1 cellular context compared by ENCODE assay signal in genomic region chr7:44805950-44806349, GRCh38.
A peak's percentile ranks its signal among the peaks of the same experiment; 100 is the strongest.
TF ChIP-seq lines count a peak whose summit lies in the region.

No MANE protein-coding gene starts in this region.

TF ChIP-seq in HEK293, 187 proteins besides CTCF, POLR2A, EP300 and RAD21 (continued from another document):
- TF ChIP-seq MZF1 (tag by site-specific recombination; IDR thresholded peaks at IDR 0.05; ENCODE audit: borderline replicate concordance) (peak; percentile 92; the same call in 1 of the 2 replicates), ZNF621 (tag by site-specific recombination; IDR thresholded peaks at IDR 0.05) (no peak), ZNF670 (tag by site-specific recombination; IDR thresholded peaks at IDR 0.05; ENCODE audit: low read depth) (no peak)
